1 cellular context compared by ENCODE assay signal in genomic region chr17:1742371-1743093, GRCh38.
A peak's percentile ranks its signal among the peaks of the same experiment; 100 is the strongest.
TF ChIP-seq lines count a peak whose summit lies in the region.

Gene SERPINF2, plus strand, starts transcription at chr17:1742871. Its CDS starts 2,125 bp downstream, at chr17:1744996.

TF ChIP-seq in HepG2, 621 proteins besides CTCF, POLR2A, EP300 and RAD21 (continued from another document and continues in another):
- no peak for TF ChIP-seq ZNF710 (CRISPR knock-in tag; IDR thresholded peaks at IDR 0.05; ENCODE audit: borderline replicate concordance)
- peak; percentile 45; the same call in 1 of the 2 replicates for TF ChIP-seq MYC (CRISPR knock-in tag; IDR thresholded peaks at IDR 0.05; ENCODE audit: borderline replicate concordance)
- TF ChIP-seq, protein P1, sequence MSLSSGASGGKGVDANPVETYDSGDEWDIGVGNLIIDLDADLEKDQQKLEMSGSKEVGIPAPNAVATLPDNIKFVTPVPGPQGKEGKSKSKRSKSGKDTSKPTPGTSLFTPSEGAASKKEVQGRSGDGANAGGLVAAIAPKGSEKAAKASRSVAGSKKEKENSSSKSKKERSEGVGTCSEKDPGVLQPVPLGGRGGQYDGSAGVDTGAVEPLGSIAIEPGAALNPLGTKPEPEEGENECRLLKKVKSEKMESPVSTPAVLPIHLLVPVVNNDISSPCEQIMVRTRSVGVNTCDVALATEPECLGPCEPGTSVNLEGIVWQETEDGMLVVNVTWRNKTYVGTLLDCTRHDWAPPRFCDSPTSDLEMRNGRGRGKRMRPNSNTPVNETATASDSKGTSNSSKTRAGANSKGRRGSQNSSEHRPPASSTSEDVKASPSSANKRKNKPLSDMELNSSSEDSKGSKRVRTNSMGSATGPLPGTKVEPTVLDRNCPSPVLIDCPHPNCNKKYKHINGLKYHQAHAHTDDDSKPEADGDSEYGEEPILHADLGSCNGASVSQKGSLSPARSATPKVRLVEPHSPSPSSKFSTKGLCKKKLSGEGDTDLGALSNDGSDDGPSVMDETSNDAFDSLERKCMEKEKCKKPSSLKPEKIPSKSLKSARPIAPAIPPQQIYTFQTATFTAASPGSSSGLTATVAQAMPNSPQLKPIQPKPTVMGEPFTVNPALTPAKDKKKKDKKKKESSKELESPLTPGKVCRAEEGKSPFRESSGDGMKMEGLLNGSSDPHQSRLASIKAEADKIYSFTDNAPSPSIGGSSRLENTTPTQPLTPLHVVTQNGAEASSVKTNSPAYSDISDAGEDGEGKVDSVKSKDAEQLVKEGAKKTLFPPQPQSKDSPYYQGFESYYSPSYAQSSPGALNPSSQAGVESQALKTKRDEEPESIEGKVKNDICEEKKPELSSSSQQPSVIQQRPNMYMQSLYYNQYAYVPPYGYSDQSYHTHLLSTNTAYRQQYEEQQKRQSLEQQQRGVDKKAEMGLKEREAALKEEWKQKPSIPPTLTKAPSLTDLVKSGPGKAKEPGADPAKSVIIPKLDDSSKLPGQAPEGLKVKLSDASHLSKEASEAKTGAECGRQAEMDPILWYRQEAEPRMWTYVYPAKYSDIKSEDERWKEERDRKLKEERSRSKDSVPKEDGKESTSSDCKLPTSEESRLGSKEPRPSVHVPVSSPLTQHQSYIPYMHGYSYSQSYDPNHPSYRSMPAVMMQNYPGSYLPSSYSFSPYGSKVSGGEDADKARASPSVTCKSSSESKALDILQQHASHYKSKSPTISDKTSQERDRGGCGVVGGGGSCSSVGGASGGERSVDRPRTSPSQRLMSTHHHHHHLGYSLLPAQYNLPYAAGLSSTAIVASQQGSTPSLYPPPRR (CRISPR knock-in tag; IDR thresholded peaks at IDR 0.05; ENCODE audit: borderline replicate concordance) = peak; percentile 85; the same call in 1 of the 2 replicates
- TF ChIP-seq ZNF460 (CRISPR knock-in tag; IDR thresholded peaks at IDR 0.05; ENCODE audit: borderline replicate concordance) = no peak
- TF ChIP-seq, protein P2, sequence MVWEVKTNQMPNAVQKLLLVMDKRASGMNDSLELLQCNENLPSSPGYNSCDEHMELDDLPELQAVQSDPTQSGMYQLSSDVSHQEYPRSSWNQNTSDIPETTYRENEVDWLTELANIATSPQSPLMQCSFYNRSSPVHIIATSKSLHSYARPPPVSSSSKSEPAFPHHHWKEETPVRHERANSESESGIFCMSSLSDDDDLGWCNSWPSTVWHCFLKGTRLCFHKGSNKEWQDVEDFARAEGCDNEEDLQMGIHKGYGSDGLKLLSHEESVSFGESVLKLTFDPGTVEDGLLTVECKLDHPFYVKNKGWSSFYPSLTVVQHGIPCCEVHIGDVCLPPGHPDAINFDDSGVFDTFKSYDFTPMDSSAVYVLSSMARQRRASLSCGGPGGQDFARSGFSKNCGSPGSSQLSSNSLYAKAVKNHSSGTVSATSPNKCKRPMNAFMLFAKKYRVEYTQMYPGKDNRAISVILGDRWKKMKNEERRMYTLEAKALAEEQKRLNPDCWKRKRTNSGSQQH (CRISPR knock-in tag; IDR thresholded peaks at IDR 0.05; ENCODE audit: low read depth) = peak; percentile 48; the same call in 1 of the 2 replicates
- TF ChIP-seq TEAD3 (CRISPR knock-in tag; optimal IDR thresholded peaks at IDR 0.05; ENCODE audit: borderline replicate concordance) = peak; percentile 62
- TF ChIP-seq ZNF670 (CRISPR knock-in tag; IDR thresholded peaks at IDR 0.05; ENCODE audit: borderline replicate concordance) = no peak
- peak; percentile 46; the same call in 1 of the 2 replicates for TF ChIP-seq NR2C2 (CRISPR knock-in tag; IDR thresholded peaks at IDR 0.05; ENCODE audit: borderline replicate concordance)
- peak; percentile 38; the same call in 1 of the 2 replicates for TF ChIP-seq IRF9 (CRISPR knock-in tag; IDR thresholded peaks at IDR 0.05; ENCODE audit: borderline replicate concordance)
- peak; percentile 60 for TF ChIP-seq HDAC2 (CRISPR knock-in tag; IDR thresholded peaks at IDR 0.05)
- TF ChIP-seq ZMYM4 (CRISPR knock-in tag; IDR thresholded peaks at IDR 0.05) = peak; percentile 30; the same call in 1 of the 2 replicates
- peak; percentile 50; the same call in 1 of the 2 replicates for TF ChIP-seq ZNF552 (CRISPR knock-in tag; IDR thresholded peaks at IDR 0.05; ENCODE audit: borderline replicate concordance)
- TF ChIP-seq ZNF747 (CRISPR knock-in tag; IDR thresholded peaks at IDR 0.05; ENCODE audit: borderline replicate concordance) = peak; percentile 36; the same call in 1 of the 2 replicates
- peak; percentile 44; the same call in 1 of the 2 replicates for TF ChIP-seq SKIL (CRISPR knock-in tag; IDR thresholded peaks at IDR 0.05; ENCODE audit: borderline replicate concordance)
- TF ChIP-seq ATF2 (CRISPR knock-in tag; IDR thresholded peaks at IDR 0.05) = peak; percentile 45; the same call in 1 of the 2 replicates
- peak; percentile 71 for TF ChIP-seq PHF21A (CRISPR knock-in tag; IDR thresholded peaks at IDR 0.05)
- TF ChIP-seq ZFP36L2 (CRISPR knock-in tag; IDR thresholded peaks at IDR 0.05) = no peak
- TF ChIP-seq POLR2AphosphoS5 (IDR thresholded peaks at IDR 0.05; ENCODE audit: low read depth, low read length) = peak; percentile 91
- TF ChIP-seq, protein P3, sequence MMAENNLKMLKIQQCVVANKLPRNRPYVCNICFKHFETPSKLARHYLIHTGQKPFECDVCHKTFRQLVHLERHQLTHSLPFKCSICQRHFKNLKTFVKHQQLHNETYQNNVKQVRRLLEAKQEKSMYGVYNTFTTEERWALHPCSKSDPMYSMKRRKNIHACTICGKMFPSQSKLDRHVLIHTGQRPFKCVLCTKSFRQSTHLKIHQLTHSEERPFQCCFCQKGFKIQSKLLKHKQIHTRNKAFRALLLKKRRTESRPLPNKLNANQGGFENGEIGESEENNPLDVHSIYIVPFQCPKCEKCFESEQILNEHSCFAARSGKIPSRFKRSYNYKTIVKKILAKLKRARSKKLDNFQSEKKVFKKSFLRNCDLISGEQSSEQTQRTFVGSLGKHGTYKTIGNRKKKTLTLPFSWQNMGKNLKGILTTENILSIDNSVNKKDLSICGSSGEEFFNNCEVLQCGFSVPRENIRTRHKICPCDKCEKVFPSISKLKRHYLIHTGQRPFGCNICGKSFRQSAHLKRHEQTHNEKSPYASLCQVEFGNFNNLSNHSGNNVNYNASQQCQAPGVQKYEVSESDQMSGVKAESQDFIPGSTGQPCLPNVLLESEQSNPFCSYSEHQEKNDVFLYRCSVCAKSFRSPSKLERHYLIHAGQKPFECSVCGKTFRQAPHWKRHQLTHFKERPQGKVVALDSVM (CRISPR knock-in tag; IDR thresholded peaks at IDR 0.05) = no peak; the same call in 1 of the 2 replicates
- peak; percentile 71; the same call in 1 of the 2 replicates for TF ChIP-seq SIN3A (IDR thresholded peaks at IDR 0.05; ENCODE audit: borderline replicate concordance, low read depth, low read length)
- no peak for TF ChIP-seq SMAD3 (CRISPR knock-in tag; IDR thresholded peaks at IDR 0.05)
- TF ChIP-seq SRF (IDR thresholded peaks at IDR 0.05; ENCODE audit: low read depth, low read length) = 0 out of 2 replicates have a peak, but pooled peaks have one; percentile 50
- TF ChIP-seq, protein P4, sequence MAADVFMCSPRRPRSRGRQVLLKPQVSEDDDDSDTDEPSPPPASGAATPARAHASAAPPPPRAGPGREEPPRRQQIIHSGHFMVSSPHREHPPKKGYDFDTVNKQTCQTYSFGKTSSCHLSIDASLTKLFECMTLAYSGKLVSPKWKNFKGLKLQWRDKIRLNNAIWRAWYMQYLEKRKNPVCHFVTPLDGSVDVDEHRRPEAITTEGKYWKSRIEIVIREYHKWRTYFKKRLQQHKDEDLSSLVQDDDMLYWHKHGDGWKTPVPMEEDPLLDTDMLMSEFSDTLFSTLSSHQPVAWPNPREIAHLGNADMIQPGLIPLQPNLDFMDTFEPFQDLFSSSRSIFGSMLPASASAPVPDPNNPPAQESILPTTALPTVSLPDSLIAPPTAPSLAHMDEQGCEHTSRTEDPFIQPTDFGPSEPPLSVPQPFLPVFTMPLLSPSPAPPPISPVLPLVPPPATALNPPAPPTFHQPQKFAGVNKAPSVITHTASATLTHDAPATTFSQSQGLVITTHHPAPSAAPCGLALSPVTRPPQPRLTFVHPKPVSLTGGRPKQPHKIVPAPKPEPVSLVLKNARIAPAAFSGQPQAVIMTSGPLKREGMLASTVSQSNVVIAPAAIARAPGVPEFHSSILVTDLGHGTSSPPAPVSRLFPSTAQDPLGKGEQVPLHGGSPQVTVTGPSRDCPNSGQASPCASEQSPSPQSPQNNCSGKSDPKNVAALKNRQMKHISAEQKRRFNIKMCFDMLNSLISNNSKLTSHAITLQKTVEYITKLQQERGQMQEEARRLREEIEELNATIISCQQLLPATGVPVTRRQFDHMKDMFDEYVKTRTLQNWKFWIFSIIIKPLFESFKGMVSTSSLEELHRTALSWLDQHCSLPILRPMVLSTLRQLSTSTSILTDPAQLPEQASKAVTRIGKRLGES (CRISPR knock-in tag; IDR thresholded peaks at IDR 0.05; ENCODE audit: borderline replicate concordance) = 0 out of 2 replicates have a peak, but pooled peaks have one; percentile 21
- TF ChIP-seq, protein P5, sequence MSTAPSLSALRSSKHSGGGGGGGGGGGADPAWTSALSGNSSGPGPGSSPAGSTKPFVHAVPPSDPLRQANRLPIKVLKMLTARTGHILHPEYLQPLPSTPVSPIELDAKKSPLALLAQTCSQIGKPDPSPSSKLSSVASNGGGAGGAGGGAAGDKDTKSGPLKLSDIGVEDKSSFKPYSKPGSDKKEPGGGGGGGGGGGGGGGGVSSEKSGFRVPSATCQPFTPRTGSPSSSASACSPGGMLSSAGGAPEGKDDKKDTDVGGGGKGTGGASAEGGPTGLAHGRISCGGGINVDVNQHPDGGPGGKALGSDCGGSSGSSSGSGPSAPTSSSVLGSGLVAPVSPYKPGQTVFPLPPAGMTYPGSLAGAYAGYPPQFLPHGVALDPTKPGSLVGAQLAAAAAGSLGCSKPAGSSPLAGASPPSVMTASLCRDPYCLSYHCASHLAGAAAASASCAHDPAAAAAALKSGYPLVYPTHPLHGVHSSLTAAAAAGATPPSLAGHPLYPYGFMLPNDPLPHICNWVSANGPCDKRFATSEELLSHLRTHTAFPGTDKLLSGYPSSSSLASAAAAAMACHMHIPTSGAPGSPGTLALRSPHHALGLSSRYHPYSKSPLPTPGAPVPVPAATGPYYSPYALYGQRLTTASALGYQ (CRISPR knock-in tag; IDR thresholded peaks at IDR 0.05) = peak; percentile 57
- 0 out of 2 replicates have a peak, but pooled peaks have one; percentile 24 for TF ChIP-seq ZFP1 (CRISPR knock-in tag; IDR thresholded peaks at IDR 0.05)
- no peak for TF ChIP-seq ZNF251 (CRISPR knock-in tag; IDR thresholded peaks at IDR 0.05)
- no peak for TF ChIP-seq RELA (CRISPR knock-in tag; IDR thresholded peaks at IDR 0.05)
- TF ChIP-seq ZFX (CRISPR knock-in tag; IDR thresholded peaks at IDR 0.05; ENCODE audit: low read depth) = peak; percentile 83
- TF ChIP-seq, protein P6, sequence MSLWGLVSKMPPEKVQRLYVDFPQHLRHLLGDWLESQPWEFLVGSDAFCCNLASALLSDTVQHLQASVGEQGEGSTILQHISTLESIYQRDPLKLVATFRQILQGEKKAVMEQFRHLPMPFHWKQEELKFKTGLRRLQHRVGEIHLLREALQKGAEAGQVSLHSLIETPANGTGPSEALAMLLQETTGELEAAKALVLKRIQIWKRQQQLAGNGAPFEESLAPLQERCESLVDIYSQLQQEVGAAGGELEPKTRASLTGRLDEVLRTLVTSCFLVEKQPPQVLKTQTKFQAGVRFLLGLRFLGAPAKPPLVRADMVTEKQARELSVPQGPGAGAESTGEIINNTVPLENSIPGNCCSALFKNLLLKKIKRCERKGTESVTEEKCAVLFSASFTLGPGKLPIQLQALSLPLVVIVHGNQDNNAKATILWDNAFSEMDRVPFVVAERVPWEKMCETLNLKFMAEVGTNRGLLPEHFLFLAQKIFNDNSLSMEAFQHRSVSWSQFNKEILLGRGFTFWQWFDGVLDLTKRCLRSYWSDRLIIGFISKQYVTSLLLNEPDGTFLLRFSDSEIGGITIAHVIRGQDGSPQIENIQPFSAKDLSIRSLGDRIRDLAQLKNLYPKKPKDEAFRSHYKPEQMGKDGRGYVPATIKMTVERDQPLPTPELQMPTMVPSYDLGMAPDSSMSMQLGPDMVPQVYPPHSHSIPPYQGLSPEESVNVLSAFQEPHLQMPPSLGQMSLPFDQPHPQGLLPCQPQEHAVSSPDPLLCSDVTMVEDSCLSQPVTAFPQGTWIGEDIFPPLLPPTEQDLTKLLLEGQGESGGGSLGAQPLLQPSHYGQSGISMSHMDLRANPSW (CRISPR knock-in tag; IDR thresholded peaks at IDR 0.05; ENCODE audit: borderline replicate concordance) = no peak
